ENCODE assay signal across 25 cellular contexts in the genomic region with DNA sequence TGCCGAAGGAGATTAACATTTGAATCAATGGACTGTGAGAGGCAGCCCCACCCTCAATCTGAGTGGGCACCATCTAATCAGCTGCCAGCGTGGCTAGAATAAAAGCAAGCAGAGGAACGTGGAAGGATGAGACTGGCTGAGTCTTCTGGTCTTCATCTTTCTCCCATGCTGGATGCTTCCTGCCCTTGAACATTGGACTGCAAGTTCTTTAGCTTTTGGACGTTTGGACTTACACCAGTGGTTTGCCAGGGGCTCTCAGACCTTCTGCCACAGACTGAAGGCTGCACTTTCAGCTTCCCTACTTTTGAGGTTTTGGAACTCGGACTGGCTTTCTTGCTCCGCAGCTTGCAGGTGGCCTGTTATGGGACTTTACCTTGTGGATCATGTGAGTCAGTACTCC.
"Had no signal": no experiment of that assay in that cellular context is flagged by ENCODE, and none has a peak within 500 bp of the region (broad histone marks: within the 10 kb centered on the region; RNA-seq: fewer than 3 reads in every experiment).

No MANE protein-coding gene starts in this region.

- H3K36me3 ChIP-seq: breast epithelium, colonic mucosa, ovary had no signal

- H3K4me3 ChIP-seq: breast epithelium, colonic mucosa, esophagus muscularis mucosa, hepatocyte, ovary, psoas muscle, tibial artery had no signal

- DNase-seq: activated CD4-positive, alpha-beta T cell treated with anti-CD3 and anti-CD28 coated beads, Interleukin-2, amount 10 ng/mL, durations not matched to agents 7 days and 5 days; activated CD4-positive, CD25-positive, alpha-beta regulatory T cell treated with anti-CD3 and anti-CD28 coated beads, Interleukin-2, amount 50 U/mL, for 72 hours; activated naive CD4-positive, alpha-beta T cell; activated naive CD8-positive, alpha-beta T cell treated with anti-CD3 and anti-CD28 coated beads, Interleukin-2, amount 10 ng/mL, durations not matched to agents 7 days and 5 days; activated T-cell treated with anti-CD3 and anti-CD28 coated beads, Interleukin-2, amount 50 U/mL, for 24 hours; amniotic stem cell; colonic mucosa; glutamatergic neuron; kidney glomerular epithelial cell; left ventricle myocardium superior; mammary epithelial cell; ovary; psoas muscle; right cardiac atrium; stimulated activated CD4-positive, alpha-beta T cell treated with anti-CD3 and anti-CD28 coated beads, Interleukin-12 subunit alpha, Interleukin-12 subunit beta, amount 100 ng/mL, for 4 hours; stimulated activated CD4-positive, alpha-beta T cell treated with anti-CD3 and anti-CD28 coated beads, Interleukin-4, amount 100 ng/mL, for 4 hours; stimulated activated naive CD8-positive, alpha-beta T cell treated with anti-CD3 and anti-CD28 coated beads, Interleukin-15, Interleukin-2, amounts not matched to agents 100 U/mL and 50 U/mL, for 24 hours; tibial artery had no signal

- H3K27me3 Mint-ChIP-seq: activated CD4-positive, alpha-beta T cell treated with anti-CD3 and anti-CD28 coated beads, Interleukin-2, amount 10 ng/mL, durations not matched to agents 7 days and 5 days; activated naive CD8-positive, alpha-beta T cell treated with anti-CD3 and anti-CD28 coated beads, Interleukin-2, amount 10 ng/mL, durations not matched to agents 7 days and 5 days; activated T-cell treated with anti-CD3 and anti-CD28 coated beads, Interleukin-2, amount 50 U/mL, for 24 hours; natural killer cell treated with Interleukin-12 subunit alpha and Interleukin-12 subunit beta and Interleukin-15 and Interleukin-18, amount 100 ng/mL, for 72 hours had no signal

- H3K4me1 Mint-ChIP-seq: activated CD4-positive, alpha-beta T cell treated with anti-CD3 and anti-CD28 coated beads, Interleukin-2, amount 10 ng/mL, durations not matched to agents 7 days and 5 days; activated naive CD8-positive, alpha-beta T cell treated with anti-CD3 and anti-CD28 coated beads, Interleukin-2, amount 10 ng/mL, durations not matched to agents 7 days and 5 days had no signal

- H3K4me1 ChIP-seq: breast epithelium, colonic mucosa, esophagus muscularis mucosa, psoas muscle, tibial artery had no signal

- H3K27ac ChIP-seq: breast epithelium, colonic mucosa, esophagus muscularis mucosa, hepatocyte, ovary, psoas muscle, tibial artery, VCaP had no signal

- H3K27ac Mint-ChIP-seq: activated CD4-positive, alpha-beta T cell treated with anti-CD3 and anti-CD28 coated beads, Interleukin-2, amount 10 ng/mL, durations not matched to agents 7 days and 5 days; activated naive CD8-positive, alpha-beta T cell treated with anti-CD3 and anti-CD28 coated beads, Interleukin-2, amount 10 ng/mL, durations not matched to agents 7 days and 5 days; activated T-cell treated with anti-CD3 and anti-CD28 coated beads, Interleukin-2, amount 50 U/mL, for 24 hours; activated T-helper 2 cell treated with anti-CD3 and anti-CD28 coated beads, Interferon-gamma antibody, Interleukin-2, Interleukin-4, amounts not matched to agents 10 μg/mL and 5 μg/mL and 100 μg/mL, durations not matched to agents 14 hours and 24 hours and 36 hours; natural killer cell treated with Interleukin-12 subunit alpha and Interleukin-12 subunit beta and Interleukin-15 and Interleukin-18, amount 100 ng/mL, for 72 hours; T-helper 2 cell treated with Interferon-gamma antibody and Interleukin-4, amounts not matched to agents 5 μg/mL and 100 μg/mL, for 36 hours had no signal

- H3K9me3 ChIP-seq: breast epithelium, colonic mucosa, esophagus muscularis mucosa, ovary, psoas muscle, tibial artery had no signal

- H3K9me3 Mint-ChIP-seq: activated T-cell treated with anti-CD3 and anti-CD28 coated beads, Interleukin-2, amount 50 U/mL, for 24 hours; natural killer cell treated with Interleukin-12 subunit alpha and Interleukin-12 subunit beta and Interleukin-15 and Interleukin-18, amount 100 ng/mL, for 72 hours; T-helper 2 cell treated with Interferon-gamma antibody and Interleukin-4, amounts not matched to agents 5 μg/mL and 100 μg/mL, for 36 hours had no signal

- ATAC-seq: left ventricle myocardium superior; natural killer cell treated with Interleukin-12 subunit alpha and Interleukin-12 subunit beta and Interleukin-15 and Interleukin-18, amount 100 ng/mL, for 72 hours; psoas muscle; right cardiac atrium; stimulated activated naive CD8-positive, alpha-beta T cell treated with anti-CD3 and anti-CD28 coated beads, Interleukin-15, Interleukin-2, amounts not matched to agents 100 U/mL and 50 U/mL, for 24 hours had no signal

- H3K4me3 Mint-ChIP-seq: activated CD4-positive, alpha-beta T cell treated with anti-CD3 and anti-CD28 coated beads, Interleukin-2, amount 10 ng/mL, durations not matched to agents 7 days and 5 days; activated naive CD8-positive, alpha-beta T cell treated with anti-CD3 and anti-CD28 coated beads, Interleukin-2, amount 10 ng/mL, durations not matched to agents 7 days and 5 days; activated T-cell treated with anti-CD3 and anti-CD28 coated beads, Interleukin-2, amount 50 U/mL, for 24 hours; natural killer cell treated with Interleukin-12 subunit alpha and Interleukin-12 subunit beta and Interleukin-15 and Interleukin-18, amount 100 ng/mL, for 72 hours; T-helper 2 cell treated with Interferon-gamma antibody and Interleukin-4, amounts not matched to agents 5 μg/mL and 100 μg/mL, for 36 hours had no signal

- H3K27me3 ChIP-seq: breast epithelium, colonic mucosa, esophagus muscularis mucosa, hepatocyte, tibial artery had no signal
